In genomic region chr19:45791744-45792481, GRCh38 we compare ENCODE assay signal across 9 cellular contexts. TPM values are rescaled to one million over a fixed set of nuclear protein-coding genes. Genes with fewer than 3 reads are reported as not detected.
DNase-seq lines count a peak whose midpoint lies in the region; ATAC-seq and TF ChIP-seq lines count a peak whose summit lies in the region.
"Had no signal": no experiment of that assay in that cellular context is flagged by ENCODE, and none has a peak within 500 bp of the region (broad histone marks: within the 10 kb centered on the region; RNA-seq: fewer than 3 reads in every experiment).

No MANE protein-coding gene starts in this region.

- intact Hi-C loops in CD8-positive, alpha-beta T cell (cut with DNase I, micrococcal nuclease), result loop anchor here (1.0 to 10.0 kb wide), 7 partner anchors 13 to 387 kb away; partner anchors contain the start of genes SYMPK (in 2 of the 2), IRF2BP1 (in 1 of the 2), POLR1G (in 1 of the 2) and PPP1R13L (in 1 of the 2)
- intact Hi-C loops in left colon (cut with DNase I, micrococcal nuclease), result no loop called here

- ATAC-seq in CD8-positive, alpha-beta T cell, result no peak
- ATAC-seq in activated T-cell treated with anti-CD3 and anti-CD28 coated beads, Interleukin-2, amount 50 U/mL, for 72 hours (replicated peaks in 1 of 2), result peak in 1 of 2 donors; percentile 3
- ATAC-seq in stimulated activated naive CD8-positive, alpha-beta T cell treated with anti-CD3 and anti-CD28 coated beads, Interleukin-15, amount 100 ng/mL, for 72 hours, result peak; percentile 42
- ATAC-seq in left colon, result no peak

- POLR2A ChIA-PET in CD8-positive, alpha-beta T cell (lab: Charles Lee), result interaction anchor here (1.2 to 3.2 kb wide), 3 partner anchors 9 to 23 kb away, joined by 3 to 25 read pairs (median 4); partner anchors contain the start of gene SIX5

- H3K27ac Mint-ChIP-seq in CD8-positive, alpha-beta T cell, result peak overlapping the region; percentile 71
- peak overlapping the region; percentile 52 for H3K27ac Mint-ChIP-seq in activated T-cell treated with anti-CD3 and anti-CD28 coated beads, Interleukin-2, amount 50 U/mL, for 72 hours
- peak overlapping the region; percentile 83 to 93 for H3K27ac Mint-ChIP-seq in stimulated activated naive CD8-positive, alpha-beta T cell treated with anti-CD3 and anti-CD28 coated beads, Interleukin-15, amount 100 ng/mL, for 72 hours

- in situ Hi-C loops in HAP-1 (cut with MboI; ENCODE audit: low sequenced_read_pairs), result no loop called here

- H3K27me3 Mint-ChIP-seq in CD8-positive, alpha-beta T cell (ENCODE audit: low read depth), result peaks cover 17% of the 10 kb centered on the region
- peaks cover 29% of the 10 kb centered on the region for H3K27me3 Mint-ChIP-seq in activated T-cell treated with anti-CD3 and anti-CD28 coated beads, Interleukin-2, amount 50 U/mL, for 72 hours (ENCODE audit: low read depth)
- H3K27me3 Mint-ChIP-seq in stimulated activated naive CD8-positive, alpha-beta T cell treated with anti-CD3 and anti-CD28 coated beads, Interleukin-15, amount 100 ng/mL, for 72 hours, result peaks cover 63% of the 10 kb centered on the region

- no peak for DNase-seq in CD8-positive, alpha-beta T cell
- DNase-seq in HAP-1 (ENCODE audit: low spot score in 2 of 2) (no peak), left colon (no peak), NCI-H1105 (lab: John Stamatoyannopoulos, UW) (no peak), SIG-M5 (lab: John Stamatoyannopoulos, UW) (no peak)
- no peak for DNase-seq in activated T-cell treated with anti-CD3 and anti-CD28 coated beads, Interleukin-2, amount 50 U/mL, for 72 hours
- DNase-seq in stimulated activated naive CD8-positive, alpha-beta T cell treated with anti-CD3 and anti-CD28 coated beads, Interleukin-15, amount 100 ng/mL, for 72 hours, result peak; percentile 42 to 43

- peak overlapping the region; percentile 90 for H3K4me3 Mint-ChIP-seq in CD8-positive, alpha-beta T cell
- H3K4me3 Mint-ChIP-seq in activated T-cell treated with anti-CD3 and anti-CD28 coated beads, Interleukin-2, amount 50 U/mL, for 72 hours, result peak overlapping the region; percentile 87 to 93
- peak overlapping the region; percentile 90 to 99 for H3K4me3 Mint-ChIP-seq in stimulated activated naive CD8-positive, alpha-beta T cell treated with anti-CD3 and anti-CD28 coated beads, Interleukin-15, amount 100 ng/mL, for 72 hours

- no peak overlapping the region for H3K27ac ChIP-seq in CD8-positive, alpha-beta T cell (ENCODE audit: low read depth, low read length)

- H3K4me1 Mint-ChIP-seq in CD8-positive, alpha-beta T cell (ENCODE audit: low read depth), result peaks cover 37% of the 10 kb centered on the region
- peaks cover 33% of the 10 kb centered on the region for H3K4me1 Mint-ChIP-seq in activated T-cell treated with anti-CD3 and anti-CD28 coated beads, Interleukin-2, amount 50 U/mL, for 72 hours (ENCODE audit: low read depth)
- peaks cover 33% of the 10 kb centered on the region for H3K4me1 Mint-ChIP-seq in stimulated activated naive CD8-positive, alpha-beta T cell treated with anti-CD3 and anti-CD28 coated beads, Interleukin-15, amount 100 ng/mL, for 72 hours

- peaks cover 32% of the 10 kb centered on the region for H3K36me3 Mint-ChIP-seq in CD8-positive, alpha-beta T cell
- peaks cover 13 to 29% of the 10 kb centered on the region in 2 donors for H3K36me3 Mint-ChIP-seq in activated T-cell treated with anti-CD3 and anti-CD28 coated beads, Interleukin-2, amount 50 U/mL, for 72 hours (ENCODE audit: insufficient read depth in 2 of 2)

- no peaks in the 10 kb centered on the region for H3K9me3 Mint-ChIP-seq in CD8-positive, alpha-beta T cell
- H3K9me3 Mint-ChIP-seq in activated T-cell treated with anti-CD3 and anti-CD28 coated beads, Interleukin-2, amount 50 U/mL, for 72 hours, result no peaks in the 10 kb centered on the region
- H3K9me3 Mint-ChIP-seq in stimulated activated naive CD8-positive, alpha-beta T cell treated with anti-CD3 and anti-CD28 coated beads, Interleukin-15, amount 100 ng/mL, for 72 hours, result no peaks in the 10 kb centered on the region

- peak overlapping the region; percentile 55 for H3K4me3 ChIP-seq in CD8-positive, alpha-beta T cell (ENCODE audit: low read depth, low read length)
- H3K4me3 ChIP-seq in HAP-1, result peak overlapping the region; percentile 73
- H3K4me3 ChIP-seq in iPS-18c (ENCODE audit: insufficient read depth, low read depth, low read length), result peak overlapping the region; percentile 91

- no peak for TF ChIP-seq CTCF in CD8-positive, alpha-beta T cell (IDR thresholded peaks at IDR 0.05)

- CTCF ChIA-PET in CD8-positive, alpha-beta T cell (lab: Charles Lee), result interaction anchor here (1.1 to 17.7 kb wide), 2 partner anchors 10 to 19 kb away, joined by 4 to 313 read pairs; partner anchors contain the start of gene SIX5

- H3K36me3 ChIP-seq in CD8-positive, alpha-beta T cell (ENCODE audit: insufficient read depth, low read length), result no peaks in the 10 kb centered on the region
- peaks cover 30% of the 10 kb centered on the region for H3K36me3 ChIP-seq in HAP-1 (replicated peaks)

- H3K27me3 ChIP-seq in CD8-positive, alpha-beta T cell (ENCODE audit: insufficient read depth, low read length), result peaks cover 3% of the 10 kb centered on the region
- no peaks in the 10 kb centered on the region for H3K27me3 ChIP-seq in HAP-1 (ENCODE audit: low read depth)

- peaks cover 28% of the 10 kb centered on the region for H3K4me1 ChIP-seq in CD8-positive, alpha-beta T cell (ENCODE audit: insufficient read depth, low read length)
- peaks cover 5% of the 10 kb centered on the region; the same call in 1 of the 2 replicates for H3K4me1 ChIP-seq in HAP-1

- H3K9me3 ChIP-seq in CD8-positive, alpha-beta T cell (ENCODE audit: low read length), result no peaks in the 10 kb centered on the region
- no peaks in the 10 kb centered on the region for H3K9me3 ChIP-seq in HAP-1
- H3K9me3 ChIP-seq in iPS-18c (ENCODE audit: control insufficient read depth, insufficient read depth, low read length), result no peaks in the 10 kb centered on the region

RNA-seq across cellular contexts. Expression of gene DMWD, which starts 0.7 kb away (rescaled TPM):
- 10 to 100 TPM; 23.8 to 25.5 TPM for total RNA-seq in CD8-positive, alpha-beta T cell
- 10 to 100 TPM; 36.7 to 54.1 TPM for total RNA-seq in activated T-cell treated with anti-CD3 and anti-CD28 coated beads, Interleukin-2, amount 50 U/mL, for 72 hours
- 10 to 100 TPM; 29.7 to 38.7 TPM for total RNA-seq in left colon

RNA-seq across cellular contexts. Expression of gene DMPK, which starts 9.6 kb away (rescaled TPM):
- total RNA-seq in CD8-positive, alpha-beta T cell, result 10 to 100 TPM; 13.7 to 17.8 TPM
- 10 to 100 TPM; 31.7 to 42.4 TPM for total RNA-seq in activated T-cell treated with anti-CD3 and anti-CD28 coated beads, Interleukin-2, amount 50 U/mL, for 72 hours
- 10 to 100 TPM; 28.4 to 38.2 TPM for total RNA-seq in left colon

RNA-seq across cellular contexts. Expression of gene SIX5, which starts 22.9 kb away (rescaled TPM):
- total RNA-seq in CD8-positive, alpha-beta T cell, result under 1 TPM; 0.73 to 0.75 TPM
- 1 to 10 TPM; 3.7 to 5.2 TPM for total RNA-seq in activated T-cell treated with anti-CD3 and anti-CD28 coated beads, Interleukin-2, amount 50 U/mL, for 72 hours
- 10 to 100 TPM in 1 of 2 donors, 1 to 10 TPM in 1; 9.2 to 12.6 TPM for total RNA-seq in left colon

RNA-seq across cellular contexts. Expression of gene RSPH6A, which starts 23.2 kb away (rescaled TPM):
- total RNA-seq in CD8-positive, alpha-beta T cell, result under 1 TPM; 0.14 to 0.28 TPM
- under 1 TPM; 0.43 to 0.60 TPM for total RNA-seq in activated T-cell treated with anti-CD3 and anti-CD28 coated beads, Interleukin-2, amount 50 U/mL, for 72 hours
- under 1 TPM; 0.14 to 0.27 TPM for total RNA-seq in left colon

RNA-seq across cellular contexts. Expression of gene MEIOSIN, which starts 58.7 kb away (rescaled TPM):
- total RNA-seq in CD8-positive, alpha-beta T cell, result not detected
- total RNA-seq in activated T-cell treated with anti-CD3 and anti-CD28 coated beads, Interleukin-2, amount 50 U/mL, for 72 hours, result under 1 TPM; 0.09 to 0.19 TPM
- not detected for total RNA-seq in left colon
- total RNA-seq: LHCN-M2 had no signal

Comparison
In these comparisons a context has a peak if more than half of its experiments do, and no peak if none do; other contexts are left out.
1. DNase-seq: peak in stimulated activated naive CD8-positive, alpha-beta T cell treated with anti-CD3 and anti-CD28 coated beads, Interleukin-15, amount 100 ng/mL, for 72 hours (2 of 2); none in CD8-positive, alpha-beta T cell (0 of 7), HAP-1 (0 of 2), activated T-cell treated with anti-CD3 and anti-CD28 coated beads, Interleukin-2, amount 50 U/mL, for 72 hours (0 of 2), left colon (0 of 2), NCI-H1105 (single experiment) and SIG-M5 (single experiment).
2. intact Hi-C loops: an anchor here in CD8-positive, alpha-beta T cell (1.0 to 10.0 kb wide); none called in left colon.
3. Peak in every context shown above with its lines, with median percentiles within 50 percentile points of each other: H3K4me3 ChIP-seq, H3K27ac Mint-ChIP-seq and H3K4me3 Mint-ChIP-seq.